In the genomic region with DNA sequence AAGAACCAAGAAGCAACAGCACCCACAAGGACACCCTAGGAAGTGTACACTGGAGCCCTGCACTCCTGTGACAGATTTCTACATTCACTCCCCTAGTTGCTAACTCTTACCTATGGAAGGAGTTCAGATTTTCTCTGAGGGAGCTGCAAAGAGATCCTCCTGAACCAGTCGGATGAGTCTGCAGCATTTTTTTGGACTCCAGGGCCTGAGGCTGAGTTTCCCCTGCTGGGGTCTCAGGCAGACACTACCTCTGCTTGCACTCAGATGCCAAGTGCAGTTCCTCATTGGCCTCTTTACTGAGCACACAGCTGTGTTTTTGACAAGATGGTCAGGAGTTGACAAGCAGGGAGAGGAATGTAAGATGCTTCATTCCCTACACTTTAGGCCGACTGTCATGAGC, we compare ENCODE assay signal across 14 cellular contexts.
DNase-seq lines count a peak whose midpoint lies in the region; ATAC-seq lines count a peak whose summit lies in the region.
"Had no signal": no experiment of that assay in that cellular context is flagged by ENCODE, and none has a peak within 500 bp of the region (broad histone marks: within the 10 kb centered on the region; RNA-seq: fewer than 3 reads in every experiment).

No MANE protein-coding gene starts in this region.

- DNase-seq in T1000 (lab: John Stamatoyannopoulos, UW), result peak; percentile 2
- DNase-seq in islet precursor cell, result peak; percentile 75
- no peak for DNase-seq in HCEC 1CT
- no peak for DNase-seq in left cardiac atrium
- DNase-seq: 8988T; AML-193; Caco-2; Calu3; CD4-positive, alpha-beta T cell; CD8-positive, alpha-beta T cell; DMS79 treated with DMSO at 0.1 percent for 48 hours; GDM1 had no signal

- intact Hi-C loops in left cardiac atrium (cut with DNase I), result no loop called here

- ATAC-seq in HG03045 (IDR thresholded peaks at IDR 0.05; ENCODE audit: unreplicated experiment) (no peak), left cardiac atrium (no peak)
- ATAC-seq: CD8-positive, alpha-beta T cell; GM12878 had no signal

Comparison
In these comparisons a context has a peak if more than half of its experiments do, and no peak if none do; other contexts are left out.
1. DNase-seq: peak in T1000 (single experiment) and islet precursor cell (single experiment); none in HCEC 1CT (single experiment) and left cardiac atrium (single experiment).